In genomic region chr10:53403688-53404087, GRCh38 we compare ENCODE assay signal across 1 cellular context.
TF ChIP-seq lines count a peak whose summit lies in the region.

No MANE protein-coding gene starts in this region.

TF ChIP-seq in SK-N-SH, 30 proteins besides CTCF, POLR2A, EP300 and RAD21 (continued from another document):
- TF ChIP-seq ZBTB33 (IDR thresholded peaks at IDR 0.05; ENCODE audit: borderline replicate concordance, low read depth) (no peak), FOXM1 (IDR thresholded peaks at IDR 0.05; ENCODE audit: low read depth) (no peak), PBX3 (IDR thresholded peaks at IDR 0.05) (no peak), RFX5 (IDR thresholded peaks at IDR 0.05; ENCODE audit: low read length) (0 out of 2 replicates have a peak, but pooled peaks have one; percentile 13), TEAD4 (IDR thresholded peaks at IDR 0.05; ENCODE audit: borderline replicate concordance, insufficient read depth) (no peak)
